ENCODE assay signal across 31 cellular contexts in the genomic region with DNA sequence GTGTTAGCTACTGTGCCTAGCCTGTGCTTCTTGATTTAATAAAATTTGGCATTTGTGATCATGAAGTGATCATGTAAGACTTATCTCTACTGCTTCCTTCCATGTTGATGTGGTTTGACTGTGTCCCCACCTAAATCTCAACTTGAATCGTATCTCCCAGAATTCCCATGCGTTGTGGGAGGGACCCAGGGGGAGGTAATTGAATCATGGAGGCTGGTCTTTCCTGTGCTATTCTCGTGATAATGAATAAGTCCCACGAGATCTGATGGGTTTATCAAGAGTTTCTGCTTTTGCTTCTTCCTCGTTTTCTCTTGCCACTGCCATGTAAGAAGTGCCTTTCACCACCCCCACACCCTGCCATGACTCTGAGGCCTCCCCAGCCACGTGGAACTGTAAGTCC. TPM values are rescaled to one million over a fixed set of nuclear protein-coding genes. Genes with fewer than 3 reads are reported as not detected.
"Had no signal": no experiment of that assay in that cellular context is flagged by ENCODE, and none has a peak within 500 bp of the region (broad histone marks: within the 10 kb centered on the region; RNA-seq: fewer than 3 reads in every experiment).

A gene (plus strand): TSS at position 301 of the 400 bp plus-strand sequence.

- H3K27ac Mint-ChIP-seq: activated CD4-positive, alpha-beta memory T cell treated with anti-CD3 and anti-CD28 coated beads, Interleukin-2, amount 10 ng/mL, durations not matched to agents 7 days and 5 days; activated CD4-positive, alpha-beta T cell treated with anti-CD3 and anti-CD28 coated beads for 36 hours; activated naive CD4-positive, alpha-beta T cell treated with anti-CD3 and anti-CD28 coated beads for 36 hours; activated naive CD8-positive, alpha-beta T cell treated with anti-CD3 and anti-CD28 coated beads for 36 hours; activated T-helper 17 cell treated with anti-CD3 and anti-CD28 coated beads, Interleukin-2, amount 50 U/mL, for 72 hours; T-cell had no signal

- H3K4me3 ChIP-seq: Peyer's patch, SJSA1 had no signal

- H3K4me1 Mint-ChIP-seq: activated CD4-positive, alpha-beta memory T cell treated with anti-CD3 and anti-CD28 coated beads, Interleukin-2, amount 10 ng/mL, durations not matched to agents 7 days and 5 days; activated CD4-positive, alpha-beta T cell treated with anti-CD3 and anti-CD28 coated beads for 36 hours; activated naive CD8-positive, alpha-beta T cell treated with anti-CD3 and anti-CD28 coated beads for 36 hours; activated T-helper 17 cell treated with anti-CD3 and anti-CD28 coated beads, Interleukin-2, amount 50 U/mL, for 72 hours; T-cell had no signal

- H3K27ac ChIP-seq: RWPE1, VCaP had no signal

- DNase-seq: activated CD4-positive, alpha-beta memory T cell treated with anti-CD3 and anti-CD28 coated beads, Interleukin-2, amount 10 ng/mL, durations not matched to agents 7 days and 5 days; activated CD4-positive, alpha-beta T cell treated with anti-CD3 and anti-CD28 coated beads for 36 hours; activated CD4-positive, alpha-beta T cell treated with anti-CD3 and anti-CD28 coated beads, Interleukin-2, amount 50 U/mL, for 1 hour; activated CD4-positive, CD25-positive, alpha-beta regulatory T cell; activated gamma-delta T cell; activated naive CD4-positive, alpha-beta T cell treated with anti-CD3 and anti-CD28 coated beads for 36 hours; activated naive CD8-positive, alpha-beta T cell treated with anti-CD3 and anti-CD28 coated beads for 36 hours; activated T-cell treated with anti-CD3 and anti-CD28 coated beads for 4 hours; activated T-cell treated with anti-CD3 and anti-CD28 coated beads, Interleukin-2, amount 50 U/mL, for 48 hours; KG1; NCI-H1092; NCI-H1417; NCI-H1930; NCI-H2171 treated with DMSO at 0.1 percent for 48 hours; NCI-H345; NCI-H510A treated with DMSO at 0.1 percent for 48 hours; NCI-H69; NK-92 treated with Interleukin-12 subunit alpha and Interleukin-12 subunit beta, amount 100 ng/mL, for 24 hours; OCI-M1; Peyer's patch; SHP77; T-cell; T-helper 2 cell; T1000 had no signal

- H3K9me3 ChIP-seq: Peyer's patch, SJSA1 had no signal

- H3K4me3 Mint-ChIP-seq: activated CD4-positive, alpha-beta memory T cell treated with anti-CD3 and anti-CD28 coated beads, Interleukin-2, amount 10 ng/mL, durations not matched to agents 7 days and 5 days; activated CD4-positive, alpha-beta T cell treated with anti-CD3 and anti-CD28 coated beads for 36 hours; activated naive CD4-positive, alpha-beta T cell treated with anti-CD3 and anti-CD28 coated beads for 36 hours; activated naive CD8-positive, alpha-beta T cell treated with anti-CD3 and anti-CD28 coated beads for 36 hours; activated T-helper 17 cell treated with anti-CD3 and anti-CD28 coated beads, Interleukin-2, amount 50 U/mL, for 72 hours; T-cell had no signal

- H3K9me3 Mint-ChIP-seq: activated CD4-positive, alpha-beta memory T cell treated with anti-CD3 and anti-CD28 coated beads, Interleukin-2, amount 10 ng/mL, durations not matched to agents 7 days and 5 days; activated naive CD4-positive, alpha-beta T cell treated with anti-CD3 and anti-CD28 coated beads for 36 hours had no signal

- ATAC-seq: activated CD4-positive, alpha-beta T cell treated with anti-CD3 and anti-CD28 coated beads for 36 hours; activated T-helper 17 cell treated with anti-CD3 and anti-CD28 coated beads, Interleukin-2, amount 50 U/mL, for 72 hours; T-cell had no signal

- H3K36me3 ChIP-seq: Peyer's patch, SJSA1 had no signal

- H3K36me3 Mint-ChIP-seq: activated naive CD8-positive, alpha-beta T cell treated with anti-CD3 and anti-CD28 coated beads for 36 hours; T-cell had no signal

- H3K27me3 ChIP-seq: Peyer's patch, SJSA1 had no signal

RNA-seq across cellular contexts. Expression of the gene that starts here (rescaled TPM):
- total RNA-seq: activated CD4-positive, alpha-beta memory T cell treated with anti-CD3 and anti-CD28 coated beads, Interleukin-2, amount 10 ng/mL, durations not matched to agents 7 days and 5 days; activated CD4-positive, alpha-beta T cell treated with anti-CD3 and anti-CD28 coated beads for 36 hours; activated CD8-positive, alpha-beta memory T cell treated with anti-CD3 and anti-CD28 coated beads for 36 hours; activated naive CD4-positive, alpha-beta T cell treated with anti-CD3 and anti-CD28 coated beads for 36 hours; activated naive CD8-positive, alpha-beta T cell treated with anti-CD3 and anti-CD28 coated beads for 36 hours; activated T-helper 17 cell treated with anti-CD3 and anti-CD28 coated beads, Interleukin-2, amount 50 U/mL, for 72 hours; MCF 10A; Peyer's patch; SJSA1; T-cell had no signal
- polyA plus RNA-seq: adipose tissue had no signal
